Comparison of ENCODE assay signal across 21 cellular contexts in genomic region chr20:59421920-59422637, GRCh38.
A peak's percentile ranks its signal among the peaks of the same experiment; 100 is the strongest.
DNase-seq lines count a peak whose midpoint lies in the region; ATAC-seq and TF ChIP-seq lines count a peak whose summit lies in the region.
"Had no signal": no experiment of that assay in that cellular context is flagged by ENCODE, and none has a peak within 500 bp of the region (broad histone marks: within the 10 kb centered on the region; RNA-seq: fewer than 3 reads in every experiment).

No MANE protein-coding gene starts in this region.

- peaks cover 14% of the 10 kb centered on the region for H3K4me1 Mint-ChIP-seq in mesothelial cell of epicardium
- H3K4me1 Mint-ChIP-seq: CD4-positive, CD25-positive, alpha-beta regulatory T cell; CD8-positive, alpha-beta memory T cell; GM23338 had no signal

- no peak overlapping the region for H3K9ac ChIP-seq in adipocyte (ENCODE audit: low read length)

- TF ChIP-seq CTCF in heart right ventricle (IDR thresholded peaks at IDR 0.05) (no peak), mesothelial cell of epicardium (IDR thresholded peaks at IDR 0.05; ENCODE audit: unreplicated experiment) (no peak), sigmoid colon (IDR thresholded peaks at IDR 0.05) (no peak)

- H3K4me1 ChIP-seq in heart right ventricle, result no peaks in the 10 kb centered on the region
- H3K4me1 ChIP-seq in adipocyte (ENCODE audit: control insufficient read depth, insufficient read depth, low read length), result no peaks in the 10 kb centered on the region
- H3K4me1 ChIP-seq in sigmoid colon, result no peaks in the 10 kb centered on the region

- no peaks in the 10 kb centered on the region for H3K9me3 ChIP-seq in heart right ventricle
- H3K9me3 ChIP-seq in adipocyte (ENCODE audit: control insufficient read depth, low read length), result no peaks in the 10 kb centered on the region
- H3K9me3 ChIP-seq in sigmoid colon, result no peaks in the 10 kb centered on the region
- H3K9me3 ChIP-seq: BE2C had no signal

- TF ChIP-seq POLR2A in sigmoid colon (IDR thresholded peaks at IDR 0.05), result no peak

- H3K9me3 Mint-ChIP-seq in mesothelial cell of epicardium, result no peaks in the 10 kb centered on the region
- H3K9me3 Mint-ChIP-seq: CD4-positive, CD25-positive, alpha-beta regulatory T cell; CD8-positive, alpha-beta memory T cell; GM23338 had no signal

- peaks cover 31% of the 10 kb centered on the region for H3K27me3 Mint-ChIP-seq in mesothelial cell of epicardium (ENCODE audit: low read depth)

- H3K4me3 ChIP-seq in heart right ventricle (no peak overlapping the region), adipocyte (ENCODE audit: low read length) (no peak overlapping the region), sigmoid colon (no peak overlapping the region)
- H3K4me3 ChIP-seq: GM12878, GM23338 had no signal

- intact Hi-C loops in heart right ventricle (cut with DNase I) (no loop called here), Right ventricle myocardium inferior (cut with DNase I) (no loop called here), sigmoid colon (cut with DNase I) (no loop called here)

- H3K27me3 ChIP-seq in heart right ventricle (peaks cover 0 to 26% (median 3%) of the 10 kb centered on the region in 7 donors), adipocyte (replicated peaks; ENCODE audit: control insufficient read depth, insufficient read depth, low read length) (peaks cover 12% of the 10 kb centered on the region), sigmoid colon (peaks cover 0 to 8% (median 0%) of the 10 kb centered on the region in 3 donors)
- H3K27me3 ChIP-seq: BE2C had no signal

- peak overlapping the region; percentile 70 for H3K27ac Mint-ChIP-seq in mesothelial cell of epicardium
- H3K27ac Mint-ChIP-seq: CD8-positive, alpha-beta memory T cell; GM23338 had no signal

- H3K36me3 Mint-ChIP-seq in mesothelial cell of epicardium, result no peaks in the 10 kb centered on the region
- H3K36me3 Mint-ChIP-seq: CD4-positive, CD25-positive, alpha-beta regulatory T cell; CD8-positive, alpha-beta memory T cell had no signal

- no peak overlapping the region for H3K4me3 Mint-ChIP-seq in mesothelial cell of epicardium
- H3K4me3 Mint-ChIP-seq: CD4-positive, CD25-positive, alpha-beta regulatory T cell; CD8-positive, alpha-beta memory T cell; GM23338 had no signal

- H3K27ac ChIP-seq in heart right ventricle (no peak overlapping the region), sigmoid colon (no peak overlapping the region)

- no peak for TF ChIP-seq EP300 in sigmoid colon (IDR thresholded peaks at IDR 0.05)

- WGBS in heart right ventricle, 2 donors, result 79% methylated on average over 13 of the region's 13 CpGs
- 80 to 83% methylated on average over 13 of the region's 13 CpGs for WGBS in sigmoid colon, 2 donors

- ATAC-seq in heart right ventricle (peak in 5 of 8 donors; percentile 9 to 68 (median 28)), Right ventricle myocardium inferior (no peak), GM18511 (IDR thresholded peaks at IDR 0.05; ENCODE audit: unreplicated experiment) (no peak)
- ATAC-seq: GM12878, GM23338 had no signal

- no peak for DNase-seq in heart right ventricle
- no peak for DNase-seq in Right ventricle myocardium inferior (ENCODE audit: missing footprints)
- peak; percentile 35 for DNase-seq in adipocyte (ENCODE audit: low read depth)
- DNase-seq in mesothelial cell of epicardium (ENCODE audit: low spot score in 2 of 2, unreplicated experiment in 2 of 2), result no peak
- peak; percentile 51 for DNase-seq in sigmoid colon
- no peak for DNase-seq in germinal center (ENCODE audit: low spot score)
- DNase-seq in NCI-H1436 treated with DMSO at 0.1 percent for 48 hours (lab: John Stamatoyannopoulos, UW), result no peak
- DNase-seq: ACHN; BE2C; C1 segment of cervical spinal cord; CD4-positive, CD25-positive, alpha-beta regulatory T cell; CD8-positive, alpha-beta memory T cell; COR-L47; DMS 273 treated with DMSO at 0.1 percent for 48 hours; DMS53; DND-41; EL; HCEC 1CT had no signal

- H3K36me3 ChIP-seq in heart right ventricle, result no peaks in the 10 kb centered on the region
- no peaks in the 10 kb centered on the region for H3K36me3 ChIP-seq in adipocyte (ENCODE audit: control insufficient read depth, insufficient read depth, low read length, severe bottlenecking)
- no peaks in the 10 kb centered on the region for H3K36me3 ChIP-seq in sigmoid colon
- H3K36me3 ChIP-seq: BE2C had no signal

Comparison
In these comparisons a context has a peak if more than half of its experiments do, and no peak if none do; other contexts are left out.
1. ATAC-seq: peak in heart right ventricle (5 of 8); none in Right ventricle myocardium inferior (single experiment) and GM18511 (single experiment).
2. DNase-seq: peak in adipocyte (single experiment) and sigmoid colon (single experiment); none in heart right ventricle (0 of 2), Right ventricle myocardium inferior (single experiment), mesothelial cell of epicardium (0 of 2), germinal center (single experiment) and NCI-H1436 treated with DMSO at 0.1 percent for 48 hours (single experiment).